Comparison of ENCODE assay signal across 1 cellular context in the genomic region with DNA sequence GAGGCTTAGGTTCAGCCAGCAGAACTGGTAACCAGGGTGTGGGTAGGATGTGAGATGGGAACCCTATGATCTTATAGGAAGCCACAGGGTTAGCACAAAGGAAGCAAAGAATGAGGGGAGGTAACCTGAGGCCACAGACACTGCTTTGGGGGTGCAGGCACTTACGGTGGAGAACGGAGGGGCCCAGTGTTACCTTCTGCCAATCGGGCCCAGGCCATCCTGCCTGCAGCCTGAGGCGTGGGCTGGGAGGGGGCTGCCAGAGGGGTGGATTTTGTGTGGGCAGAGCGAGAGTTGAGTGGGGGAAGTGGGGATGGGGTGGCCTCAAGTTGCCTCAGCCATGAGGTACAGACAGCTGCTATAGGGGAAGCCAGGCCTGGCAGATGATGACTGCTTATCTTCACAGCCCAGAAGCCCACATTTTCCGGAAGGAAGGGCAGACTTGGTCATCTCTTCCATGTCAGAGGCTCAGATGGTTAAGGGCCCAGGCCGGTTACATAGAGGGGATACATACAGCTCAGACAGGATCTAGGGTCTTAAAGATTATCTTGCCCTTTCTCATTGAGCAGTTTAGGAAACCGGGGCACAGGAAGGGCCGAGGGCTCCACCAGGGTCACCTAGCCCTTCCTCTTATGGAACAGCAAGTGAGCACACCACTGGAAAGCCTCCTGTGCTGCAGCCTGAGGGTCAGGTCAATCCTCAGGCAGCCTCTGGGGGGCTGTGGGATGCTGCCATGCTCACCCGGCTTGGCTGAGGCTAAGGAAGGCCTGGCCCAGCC.
TF ChIP-seq lines count a peak whose summit lies in the region.

No MANE protein-coding gene starts in this region.

TF ChIP-seq in K562, 482 proteins besides CTCF, POLR2A, EP300 and RAD21 (continued from another document and continues in another):
- TF ChIP-seq MNT (conservative IDR thresholded peaks at IDR 0.05) = peak in 1 of 2 experiments; percentile 68; a peak in 1 of 4 replicates
- TF ChIP-seq KLF13 (tag; IDR thresholded peaks at IDR 0.05; ENCODE audit: borderline replicate concordance, low read depth) = no peak
- no peak for TF ChIP-seq ZNF212 (CRISPR knock-in tag; IDR thresholded peaks at IDR 0.05)
- TF ChIP-seq RBBP5 (IDR thresholded peaks at IDR 0.05; ENCODE audit: borderline replicate concordance, insufficient read depth, low read length, poor library complexity, severe bottlenecking) = no peak
- peak in 1 of 2 experiments; percentile 83; a peak in 1 of 3 replicates for TF ChIP-seq CBX3 (IDR thresholded peaks at IDR 0.05; ENCODE audit: borderline replicate concordance in 1 of 2, low read length in 2 of 2)
- no peak for TF ChIP-seq ZKSCAN3 (CRISPR knock-in tag; IDR thresholded peaks at IDR 0.05)
- 0 out of 2 replicates have a peak, but pooled peaks have one; percentile 31 for TF ChIP-seq THRAP3 (IDR thresholded peaks at IDR 0.05; ENCODE audit: borderline replicate concordance)
- peak; percentile 66 for TF ChIP-seq ZNF239 (CRISPR knock-in tag; IDR thresholded peaks at IDR 0.05)
- peak; percentile 98 for TF ChIP-seq ZNF589 (CRISPR knock-in tag; IDR thresholded peaks at IDR 0.05; ENCODE audit: low read depth)
- TF ChIP-seq, protein P1, sequence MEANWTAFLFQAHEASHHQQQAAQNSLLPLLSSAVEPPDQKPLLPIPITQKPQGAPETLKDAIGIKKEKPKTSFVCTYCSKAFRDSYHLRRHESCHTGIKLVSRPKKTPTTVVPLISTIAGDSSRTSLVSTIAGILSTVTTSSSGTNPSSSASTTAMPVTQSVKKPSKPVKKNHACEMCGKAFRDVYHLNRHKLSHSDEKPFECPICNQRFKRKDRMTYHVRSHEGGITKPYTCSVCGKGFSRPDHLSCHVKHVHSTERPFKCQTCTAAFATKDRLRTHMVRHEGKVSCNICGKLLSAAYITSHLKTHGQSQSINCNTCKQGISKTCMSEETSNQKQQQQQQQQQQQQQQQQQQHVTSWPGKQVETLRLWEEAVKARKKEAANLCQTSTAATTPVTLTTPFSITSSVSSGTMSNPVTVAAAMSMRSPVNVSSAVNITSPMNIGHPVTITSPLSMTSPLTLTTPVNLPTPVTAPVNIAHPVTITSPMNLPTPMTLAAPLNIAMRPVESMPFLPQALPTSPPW (CRISPR knock-in tag; IDR thresholded peaks at IDR 0.05) = peak; percentile 69
- peak; percentile 96 for TF ChIP-seq TRIM24 (IDR thresholded peaks at IDR 0.05)
- TF ChIP-seq, protein P2, sequence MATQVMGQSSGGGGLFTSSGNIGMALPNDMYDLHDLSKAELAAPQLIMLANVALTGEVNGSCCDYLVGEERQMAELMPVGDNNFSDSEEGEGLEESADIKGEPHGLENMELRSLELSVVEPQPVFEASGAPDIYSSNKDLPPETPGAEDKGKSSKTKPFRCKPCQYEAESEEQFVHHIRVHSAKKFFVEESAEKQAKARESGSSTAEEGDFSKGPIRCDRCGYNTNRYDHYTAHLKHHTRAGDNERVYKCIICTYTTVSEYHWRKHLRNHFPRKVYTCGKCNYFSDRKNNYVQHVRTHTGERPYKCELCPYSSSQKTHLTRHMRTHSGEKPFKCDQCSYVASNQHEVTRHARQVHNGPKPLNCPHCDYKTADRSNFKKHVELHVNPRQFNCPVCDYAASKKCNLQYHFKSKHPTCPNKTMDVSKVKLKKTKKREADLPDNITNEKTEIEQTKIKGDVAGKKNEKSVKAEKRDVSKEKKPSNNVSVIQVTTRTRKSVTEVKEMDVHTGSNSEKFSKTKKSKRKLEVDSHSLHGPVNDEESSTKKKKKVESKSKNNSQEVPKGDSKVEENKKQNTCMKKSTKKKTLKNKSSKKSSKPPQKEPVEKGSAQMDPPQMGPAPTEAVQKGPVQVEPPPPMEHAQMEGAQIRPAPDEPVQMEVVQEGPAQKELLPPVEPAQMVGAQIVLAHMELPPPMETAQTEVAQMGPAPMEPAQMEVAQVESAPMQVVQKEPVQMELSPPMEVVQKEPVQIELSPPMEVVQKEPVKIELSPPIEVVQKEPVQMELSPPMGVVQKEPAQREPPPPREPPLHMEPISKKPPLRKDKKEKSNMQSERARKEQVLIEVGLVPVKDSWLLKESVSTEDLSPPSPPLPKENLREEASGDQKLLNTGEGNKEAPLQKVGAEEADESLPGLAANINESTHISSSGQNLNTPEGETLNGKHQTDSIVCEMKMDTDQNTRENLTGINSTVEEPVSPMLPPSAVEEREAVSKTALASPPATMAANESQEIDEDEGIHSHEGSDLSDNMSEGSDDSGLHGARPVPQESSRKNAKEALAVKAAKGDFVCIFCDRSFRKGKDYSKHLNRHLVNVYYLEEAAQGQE (CRISPR knock-in tag; IDR thresholded peaks at IDR 0.05; ENCODE audit: low read depth) = peak; percentile 64
- TF ChIP-seq, protein P3, sequence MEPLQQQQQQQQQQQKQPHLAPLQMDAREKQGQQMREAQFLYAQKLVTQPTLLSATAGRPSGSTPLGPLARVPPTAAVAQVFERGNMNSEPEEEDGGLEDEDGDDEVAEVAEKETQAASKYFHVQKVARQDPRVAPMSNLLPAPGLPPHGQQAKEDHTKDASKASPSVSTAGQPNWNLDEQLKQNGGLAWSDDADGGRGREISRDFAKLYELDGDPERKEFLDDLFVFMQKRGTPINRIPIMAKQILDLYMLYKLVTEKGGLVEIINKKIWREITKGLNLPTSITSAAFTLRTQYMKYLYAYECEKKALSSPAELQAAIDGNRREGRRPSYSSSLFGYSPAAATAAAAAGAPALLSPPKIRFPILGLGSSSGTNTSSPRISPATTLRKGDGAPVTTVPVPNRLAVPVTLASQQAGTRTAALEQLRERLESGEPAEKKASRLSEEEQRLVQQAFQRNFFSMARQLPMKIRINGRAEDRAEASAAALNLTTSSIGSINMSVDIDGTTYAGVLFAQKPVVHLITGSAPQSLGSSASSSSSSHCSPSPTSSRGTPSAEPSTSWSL (CRISPR knock-in tag; IDR thresholded peaks at IDR 0.05; ENCODE audit: borderline replicate concordance) = 0 out of 2 replicates have a peak, but pooled peaks have one; percentile 27
- peak; percentile 92 for TF ChIP-seq TAL1 (IDR thresholded peaks at IDR 0.05)
- no peak for TF ChIP-seq FOS (IDR thresholded peaks at IDR 0.05; ENCODE audit: extremely low read depth, insufficient read length)
- TF ChIP-seq, protein P4, sequence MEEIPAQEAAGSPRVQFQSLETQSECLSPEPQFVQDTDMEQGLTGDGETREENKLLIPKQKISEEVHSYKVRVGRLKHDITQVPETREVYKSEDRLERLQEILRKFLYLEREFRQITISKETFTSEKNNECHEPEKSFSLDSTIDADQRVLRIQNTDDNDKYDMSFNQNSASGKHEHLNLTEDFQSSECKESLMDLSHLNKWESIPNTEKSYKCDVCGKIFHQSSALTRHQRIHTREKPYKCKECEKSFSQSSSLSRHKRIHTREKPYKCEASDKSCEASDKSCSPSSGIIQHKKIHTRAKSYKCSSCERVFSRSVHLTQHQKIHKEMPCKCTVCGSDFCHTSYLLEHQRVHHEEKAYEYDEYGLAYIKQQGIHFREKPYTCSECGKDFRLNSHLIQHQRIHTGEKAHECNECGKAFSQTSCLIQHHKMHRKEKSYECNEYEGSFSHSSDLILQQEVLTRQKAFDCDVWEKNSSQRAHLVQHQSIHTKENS (CRISPR knock-in tag; IDR thresholded peaks at IDR 0.05) = no peak
- TF ChIP-seq HMBOX1 (IDR thresholded peaks at IDR 0.05) = peak; percentile 68
- no peak; the same call in 1 of the 2 replicates for TF ChIP-seq RHOXF2B (CRISPR knock-in tag; conservative IDR thresholded peaks at IDR 0.05)
- TF ChIP-seq RBM14 (IDR thresholded peaks at IDR 0.05; ENCODE audit: borderline replicate concordance, insufficient read depth, low read depth, low read length) = no peak
- no peak for TF ChIP-seq ZNF436 (CRISPR knock-in tag; IDR thresholded peaks at IDR 0.05)
- peak; percentile 72; the same call in 1 of the 2 replicates for TF ChIP-seq LCOR (CRISPR knock-in tag; IDR thresholded peaks at IDR 0.05)
- no peak for TF ChIP-seq ZNF609 (CRISPR knock-in tag; IDR thresholded peaks at IDR 0.05; ENCODE audit: borderline replicate concordance)
- TF ChIP-seq ETS1 (conservative IDR thresholded peaks at IDR 0.05; ENCODE audit: control insufficient read depth, low read depth, low read length) = peak; percentile 83; the same call in 1 of the 2 replicates
- peak; percentile 93 for TF ChIP-seq ZNF395 (CRISPR knock-in tag; IDR thresholded peaks at IDR 0.05)
- no peak for TF ChIP-seq ZEB2 (IDR thresholded peaks at IDR 0.05)
- TF ChIP-seq NFYB (IDR thresholded peaks at IDR 0.05; ENCODE audit: extremely low read depth, insufficient read length) = no peak
- TF ChIP-seq ARID1B (IDR thresholded peaks at IDR 0.05) = peak; percentile 96
- TF ChIP-seq ZNF140 (CRISPR knock-in tag; IDR thresholded peaks at IDR 0.05) = no peak
- no peak for TF ChIP-seq MLX (CRISPR knock-in tag; conservative IDR thresholded peaks at IDR 0.05)
- TF ChIP-seq, protein P5, sequence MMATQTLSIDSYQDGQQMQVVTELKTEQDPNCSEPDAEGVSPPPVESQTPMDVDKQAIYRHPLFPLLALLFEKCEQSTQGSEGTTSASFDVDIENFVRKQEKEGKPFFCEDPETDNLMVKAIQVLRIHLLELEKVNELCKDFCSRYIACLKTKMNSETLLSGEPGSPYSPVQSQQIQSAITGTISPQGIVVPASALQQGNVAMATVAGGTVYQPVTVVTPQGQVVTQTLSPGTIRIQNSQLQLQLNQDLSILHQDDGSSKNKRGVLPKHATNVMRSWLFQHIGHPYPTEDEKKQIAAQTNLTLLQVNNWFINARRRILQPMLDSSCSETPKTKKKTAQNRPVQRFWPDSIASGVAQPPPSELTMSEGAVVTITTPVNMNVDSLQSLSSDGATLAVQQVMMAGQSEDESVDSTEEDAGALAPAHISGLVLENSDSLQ (IDR thresholded peaks at IDR 0.05) = peak; percentile 50
- TF ChIP-seq SRSF3 (IDR thresholded peaks at IDR 0.05; ENCODE audit: insufficient read depth, low read length) = no peak
